ENCODE assay signal across 1 cellular context in the genomic region with DNA sequence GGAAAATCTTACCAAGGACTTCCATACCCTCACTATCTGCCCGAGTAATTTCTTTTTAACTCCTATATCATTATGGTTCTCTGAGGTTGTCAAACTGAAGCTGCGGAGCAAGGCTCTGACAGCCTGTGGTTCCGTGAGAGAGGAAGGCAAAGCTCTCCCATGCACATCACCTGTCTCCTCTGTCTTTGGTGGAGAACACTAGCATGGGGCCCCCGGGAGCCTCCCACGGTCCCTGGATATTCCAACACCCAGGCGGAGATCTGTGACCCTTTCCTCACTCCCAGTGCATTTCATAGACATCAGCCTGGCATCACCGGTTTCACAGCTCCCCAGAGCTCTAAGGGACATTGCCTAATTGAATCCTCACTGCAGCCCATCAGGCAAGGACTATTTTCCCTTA.
TF ChIP-seq lines count a peak whose summit lies in the region.

No MANE protein-coding gene starts in this region.

TF ChIP-seq in K562, 482 proteins besides CTCF, POLR2A, EP300 and RAD21:
- no peak for TF ChIP-seq STAT5A (IDR thresholded peaks at IDR 0.05; ENCODE audit: borderline replicate concordance, low read length)
- no peak for TF ChIP-seq MAFK (IDR thresholded peaks at IDR 0.05; ENCODE audit: low read length)
- TF ChIP-seq ZFP30 (CRISPR knock-in tag; IDR thresholded peaks at IDR 0.05; ENCODE audit: borderline replicate concordance) = no peak
- TF ChIP-seq HNRNPL (IDR thresholded peaks at IDR 0.05; ENCODE audit: low read depth, low read length) = no peak
- TF ChIP-seq, protein P1, sequence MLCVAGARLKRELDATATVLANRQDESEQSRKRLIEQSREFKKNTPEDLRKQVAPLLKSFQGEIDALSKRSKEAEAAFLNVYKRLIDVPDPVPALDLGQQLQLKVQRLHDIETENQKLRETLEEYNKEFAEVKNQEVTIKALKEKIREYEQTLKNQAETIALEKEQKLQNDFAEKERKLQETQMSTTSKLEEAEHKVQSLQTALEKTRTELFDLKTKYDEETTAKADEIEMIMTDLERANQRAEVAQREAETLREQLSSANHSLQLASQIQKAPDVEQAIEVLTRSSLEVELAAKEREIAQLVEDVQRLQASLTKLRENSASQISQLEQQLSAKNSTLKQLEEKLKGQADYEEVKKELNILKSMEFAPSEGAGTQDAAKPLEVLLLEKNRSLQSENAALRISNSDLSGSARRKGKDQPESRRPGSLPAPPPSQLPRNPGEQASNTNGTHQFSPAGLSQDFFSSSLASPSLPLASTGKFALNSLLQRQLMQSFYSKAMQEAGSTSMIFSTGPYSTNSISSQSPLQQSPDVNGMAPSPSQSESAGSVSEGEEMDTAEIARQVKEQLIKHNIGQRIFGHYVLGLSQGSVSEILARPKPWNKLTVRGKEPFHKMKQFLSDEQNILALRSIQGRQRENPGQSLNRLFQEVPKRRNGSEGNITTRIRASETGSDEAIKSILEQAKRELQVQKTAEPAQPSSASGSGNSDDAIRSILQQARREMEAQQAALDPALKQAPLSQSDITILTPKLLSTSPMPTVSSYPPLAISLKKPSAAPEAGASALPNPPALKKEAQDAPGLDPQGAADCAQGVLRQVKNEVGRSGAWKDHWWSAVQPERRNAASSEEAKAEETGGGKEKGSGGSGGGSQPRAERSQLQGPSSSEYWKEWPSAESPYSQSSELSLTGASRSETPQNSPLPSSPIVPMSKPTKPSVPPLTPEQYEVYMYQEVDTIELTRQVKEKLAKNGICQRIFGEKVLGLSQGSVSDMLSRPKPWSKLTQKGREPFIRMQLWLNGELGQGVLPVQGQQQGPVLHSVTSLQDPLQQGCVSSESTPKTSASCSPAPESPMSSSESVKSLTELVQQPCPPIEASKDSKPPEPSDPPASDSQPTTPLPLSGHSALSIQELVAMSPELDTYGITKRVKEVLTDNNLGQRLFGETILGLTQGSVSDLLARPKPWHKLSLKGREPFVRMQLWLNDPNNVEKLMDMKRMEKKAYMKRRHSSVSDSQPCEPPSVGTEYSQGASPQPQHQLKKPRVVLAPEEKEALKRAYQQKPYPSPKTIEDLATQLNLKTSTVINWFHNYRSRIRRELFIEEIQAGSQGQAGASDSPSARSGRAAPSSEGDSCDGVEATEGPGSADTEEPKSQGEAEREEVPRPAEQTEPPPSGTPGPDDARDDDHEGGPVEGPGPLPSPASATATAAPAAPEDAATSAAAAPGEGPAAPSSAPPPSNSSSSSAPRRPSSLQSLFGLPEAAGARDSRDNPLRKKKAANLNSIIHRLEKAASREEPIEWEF (CRISPR knock-in tag; IDR thresholded peaks at IDR 0.05) = no peak
